22 cellular contexts compared by ENCODE assay signal in the genomic region with DNA sequence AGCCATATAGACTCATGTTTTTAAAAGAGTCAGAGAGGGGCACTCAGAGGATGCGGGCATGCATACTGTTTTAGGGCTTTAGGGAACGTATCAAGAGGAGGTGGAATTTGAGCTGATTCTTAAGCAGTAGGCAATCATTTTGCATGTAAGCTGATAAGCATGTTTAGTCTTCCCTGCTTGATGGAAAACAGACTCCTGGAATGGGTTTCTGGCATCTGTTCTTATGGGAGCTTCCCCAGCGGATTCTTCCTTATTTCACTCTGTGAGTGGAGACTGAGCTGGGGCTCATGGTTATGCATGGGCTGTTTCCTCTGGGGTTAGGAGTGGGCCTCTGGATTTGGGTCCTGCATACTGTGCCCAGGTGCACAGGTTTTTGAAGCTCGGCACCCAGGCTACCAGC.
A peak's percentile ranks its signal among the peaks of the same experiment; 100 is the strongest.
DNase-seq lines count a peak whose midpoint lies in the region; ATAC-seq, FAIRE-seq and TF ChIP-seq lines count a peak whose summit lies in the region.
"Had no signal": no experiment of that assay in that cellular context is flagged by ENCODE, and none has a peak within 500 bp of the region (broad histone marks: within the 10 kb centered on the region; RNA-seq: fewer than 3 reads in every experiment).

No MANE protein-coding gene starts in this region.

- TF ChIP-seq POLR2A in right lobe of liver (IDR thresholded peaks at IDR 0.05): no peak

- no peak overlapping the region for H3K9ac ChIP-seq in liver (ENCODE audit: low read depth in 1 of 2, low read length in 2 of 2)

- no peak for TF ChIP-seq CTCF in liver (IDR thresholded peaks at IDR 0.05; ENCODE audit: low read depth, low read length, missing input control)
- TF ChIP-seq CTCF in right lobe of liver (IDR thresholded peaks at IDR 0.05): no peak

- H3K27ac ChIP-seq in liver (ENCODE audit: low read depth in 1 of 2, low read length in 2 of 2) (no peak overlapping the region), right lobe of liver (no peak overlapping the region)
- H3K27ac ChIP-seq: colonic mucosa, SJCRH30, transverse colon had no signal

- no peak overlapping the region for H3K4me3 Mint-ChIP-seq in activated naive CD4-positive, alpha-beta T cell treated with anti-CD3 and anti-CD28 coated beads, Interleukin-2, amount 10 ng/mL, durations not matched to agents 7 days and 5 days
- H3K4me3 Mint-ChIP-seq: CD4-positive, alpha-beta T cell; HFFc6; nephron progenitor cell had no signal

- H3K4me3 ChIP-seq in liver (ENCODE audit: low read depth in 1 of 3, low read length in 3 of 3) (no peak overlapping the region), right lobe of liver (no peak overlapping the region), H7 (ENCODE audit: insufficient read depth, low read depth, low read length) (no peak overlapping the region)
- H3K4me3 ChIP-seq: colonic mucosa, SJCRH30, transverse colon had no signal

- no peaks in the 10 kb centered on the region for H3K9me3 Mint-ChIP-seq in activated naive CD4-positive, alpha-beta T cell treated with anti-CD3 and anti-CD28 coated beads, Interleukin-2, amount 10 ng/mL, durations not matched to agents 7 days and 5 days

- CTCF ChIA-PET in activated naive CD4-positive, alpha-beta T cell treated with anti-CD3 and anti-CD28 coated beads, Interleukin-2, amount 10 ng/mL, durations not matched to agents 7 days and 5 days (lab: Charles Lee): no interaction called here

- H3K36me3 ChIP-seq in liver (ENCODE audit: control insufficient read depth in 4 of 4, insufficient read depth in 3 of 4, low read depth in 1 of 4, low read length in 3 of 4) (no peaks in the 10 kb centered on the region), right lobe of liver (no peaks in the 10 kb centered on the region), H7 (replicated peaks; ENCODE audit: control insufficient read depth, insufficient read depth, low read length) (no peaks in the 10 kb centered on the region)
- H3K36me3 ChIP-seq: colonic mucosa, SJCRH30, transverse colon had no signal

- intact Hi-C loops in right lobe of liver (cut with DNase I): no loop called here

- DNase-seq in right lobe of liver (no peak), left lobe of liver (ENCODE audit: low spot score) (no peak), H7 (no peak)
- DNase-seq in activated naive CD4-positive, alpha-beta T cell treated with anti-CD3 and anti-CD28 coated beads, Interleukin-2, amount 10 ng/mL, durations not matched to agents 7 days and 5 days: no peak
- DNase-seq: activated CD8-positive, alpha-beta memory T cell treated with anti-CD3 and anti-CD28 coated beads, Interleukin-2, amount 50 U/mL, for 4 hours; activated naive CD4-positive, alpha-beta T cell; CD4-positive, alpha-beta T cell; colonic mucosa; HFFc6; mammary epithelial cell; NCI-H1417 treated with DMSO at 0.1 percent for 48 hours; nephron progenitor cell; OCI-M1; SJCRH30; stimulated activated naive CD4-positive, alpha-beta T cell treated with Interleukin-2 at 50 U/mL for 16 hours; T-helper 9 cell; transverse colon had no signal

- H3K4me1 ChIP-seq in liver (ENCODE audit: control insufficient read depth in 4 of 4, insufficient read depth in 4 of 4, low read length in 3 of 4): no peaks in the 10 kb centered on the region
- H3K4me1 ChIP-seq in right lobe of liver: no peaks in the 10 kb centered on the region
- H3K4me1 ChIP-seq: colonic mucosa, SJCRH30, transverse colon had no signal

- H3K27me3 ChIP-seq in liver (ENCODE audit: control insufficient read depth in 4 of 4, insufficient read depth in 4 of 4, low read length in 3 of 4): no peaks in the 10 kb centered on the region
- H3K27me3 ChIP-seq in right lobe of liver: no peaks in the 10 kb centered on the region
- H3K27me3 ChIP-seq in H7 (ENCODE audit: control insufficient read depth, insufficient read depth, low read length): no peaks in the 10 kb centered on the region
- H3K27me3 ChIP-seq: colonic mucosa, SJCRH30, transverse colon had no signal

- H3K36me3 Mint-ChIP-seq in activated naive CD4-positive, alpha-beta T cell treated with anti-CD3 and anti-CD28 coated beads, Interleukin-2, amount 10 ng/mL, durations not matched to agents 7 days and 5 days: no peaks in the 10 kb centered on the region

- H3K9me3 ChIP-seq in liver (ENCODE audit: control insufficient read depth in 4 of 4, low read length in 3 of 4): peaks cover 0 to under 1% (median 0%) of the 10 kb centered on the region in 4 donors
- no peaks in the 10 kb centered on the region for H3K9me3 ChIP-seq in right lobe of liver
- H3K9me3 ChIP-seq: colonic mucosa, SJCRH30, transverse colon had no signal

- no peaks in the 10 kb centered on the region for H3K27me3 Mint-ChIP-seq in activated naive CD4-positive, alpha-beta T cell treated with anti-CD3 and anti-CD28 coated beads, Interleukin-2, amount 10 ng/mL, durations not matched to agents 7 days and 5 days

- TF ChIP-seq RAD21 in liver (IDR thresholded peaks at IDR 0.05): no peak

- FAIRE-seq in endometrium (lab: Jason Lieb, UNC): peak; percentile 31
- FAIRE-seq: endothelial cell of umbilical vein had no signal

- no peak overlapping the region for H3K27ac Mint-ChIP-seq in activated naive CD4-positive, alpha-beta T cell treated with anti-CD3 and anti-CD28 coated beads, Interleukin-2, amount 10 ng/mL, durations not matched to agents 7 days and 5 days
- H3K27ac Mint-ChIP-seq: CD4-positive, alpha-beta T cell; HFFc6; nephron progenitor cell had no signal

- no peak for ATAC-seq in right lobe of liver
- ATAC-seq in left lobe of liver: peak; percentile 13
- no peak for ATAC-seq in GM18907 (IDR thresholded peaks at IDR 0.05; ENCODE audit: unreplicated experiment)
- no peak for ATAC-seq in HG02840 (IDR thresholded peaks at IDR 0.05; ENCODE audit: low FRiP score, unreplicated experiment)

- H3K4me1 Mint-ChIP-seq in activated naive CD4-positive, alpha-beta T cell treated with anti-CD3 and anti-CD28 coated beads, Interleukin-2, amount 10 ng/mL, durations not matched to agents 7 days and 5 days: no peaks in the 10 kb centered on the region

- WGBS in liver: 90% methylated on average over 4 of the region's 4 CpGs
- 43% methylated on average over 2 of the region's 4 CpGs for WGBS in right lobe of liver (ENCODE audit: insufficient coverage, low coverage, low lambda C conversion rate, missing lambda C conversion rate)

TF ChIP-seq in liver, 16 proteins besides CTCF, POLR2A, EP300 and RAD21:
- TF ChIP-seq, protein P1, sequence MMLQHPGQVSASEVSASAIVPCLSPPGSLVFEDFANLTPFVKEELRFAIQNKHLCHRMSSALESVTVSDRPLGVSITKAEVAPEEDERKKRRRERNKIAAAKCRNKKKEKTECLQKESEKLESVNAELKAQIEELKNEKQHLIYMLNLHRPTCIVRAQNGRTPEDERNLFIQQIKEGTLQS (IDR thresholded peaks at IDR 0.05): no peak
- peak; percentile 22 for TF ChIP-seq NR2F2 (IDR thresholded peaks at IDR 0.05)
TF ChIP-seq in liver: peak in this region for 1.
